In genomic region chr17:45336390-45337182, GRCh38 we compare ENCODE assay signal across 28 cellular contexts. TPM values are rescaled to one million over a fixed set of nuclear protein-coding genes. Genes with fewer than 3 reads are reported as not detected.
DNase-seq lines count a peak whose midpoint lies in the region; ATAC-seq and TF ChIP-seq lines count a peak whose summit lies in the region.
"Had no signal": no experiment of that assay in that cellular context is flagged by ENCODE, and none has a peak within 500 bp of the region (broad histone marks: within the 10 kb centered on the region; RNA-seq: fewer than 3 reads in every experiment).

No MANE protein-coding gene starts in this region.

- WGBS in sigmoid colon, 2 donors, result 92 to 95% methylated on average over 9 of the region's 9 CpGs

- intact Hi-C loops in sigmoid colon (cut with DNase I), result no loop called here

- H3K36me3 ChIP-seq in HEK293 (ENCODE audit: control insufficient read depth in 2 of 2, insufficient read depth in 1 of 2, low read length in 2 of 2), result no peaks in the 10 kb centered on the region
- no peaks in the 10 kb centered on the region for H3K36me3 ChIP-seq in sigmoid colon
- H3K36me3 ChIP-seq: BLaER1 treated with 17β-estradiol and CSF1 and Interleukin-3, amounts not matched to agents 10 nM and 100 nM had no signal

- H3K9me3 ChIP-seq in HEK293 (ENCODE audit: control insufficient read depth, insufficient read depth, low read depth, low read length), result no peaks in the 10 kb centered on the region
- H3K9me3 ChIP-seq in sigmoid colon, result no peaks in the 10 kb centered on the region
- H3K9me3 ChIP-seq: BLaER1 treated with 17β-estradiol and CSF1 and Interleukin-3, amounts not matched to agents 10 nM and 100 nM had no signal

- POLR2A ChIA-PET in HEK293 (lab: Yijun Ruan, JAX), result interaction anchor here (0.9 to 1.3 kb wide), 2 partner anchors 20 to 33 kb away, joined by 3 to 5 read pairs; partner anchors contain the start of gene MAP3K14

- TF ChIP-seq CTCF in HEK293 (tag by site-specific recombination; IDR thresholded peaks at IDR 0.05), result no peak
- no peak for TF ChIP-seq CTCF in sigmoid colon (IDR thresholded peaks at IDR 0.05)

- DNase-seq in NCI-H69 (lab: John Stamatoyannopoulos, UW), result peak; percentile 14
- DNase-seq in left lobe of liver (ENCODE audit: low spot score), result peak; percentile 6
- peak; percentile 46 for DNase-seq in sigmoid colon
- DNase-seq in COLO829 (ENCODE audit: low spot score), result no peak
- DNase-seq in stimulated activated CD4-positive, alpha-beta T cell treated with anti-CD3 and anti-CD28 coated beads, Interleukin-4, amount 100 ng/mL, for 1 hour, result no peak
- no peak for DNase-seq in NCI-H748 treated with DMSO at 0.1 percent for 48 hours (lab: John Stamatoyannopoulos, UW)
- DNase-seq: activated CD4-positive, alpha-beta T cell treated with anti-CD3 and anti-CD28 coated beads for 4 hours; activated CD8-positive, alpha-beta T cell treated with anti-CD3 and anti-CD28 coated beads, Interleukin-2, amount 10 ng/mL, durations not matched to agents 7 days and 5 days; activated gamma-delta T cell treated with Interleukin-2 at 50 U/mL for 16 hours; activated naive CD8-positive, alpha-beta T cell treated with anti-CD3 and anti-CD28 coated beads, Interleukin-2, amount 50 U/mL, for 24 hours; activated T-cell treated with anti-CD3 and anti-CD28 coated beads, Interleukin-2, amount 50 U/mL, for 1 hour; central memory CD4-positive, alpha-beta T cell; endodermal cell; glutamatergic neuron; KG1; left ventricle myocardium superior; midbrain; MM.1S; NCI-H1105 treated with DMSO at 0.1 percent for 48 hours; NCI-H1930; occipital lobe; SIG-M5 had no signal

- peaks cover 14% of the 10 kb centered on the region for H3K4me1 ChIP-seq in HEK293 (ENCODE audit: control insufficient read depth, insufficient read depth, low read length)
- H3K4me1 ChIP-seq in sigmoid colon, result peaks cover 0 to 8% (median 0%) of the 10 kb centered on the region in 4 donors

- CTCF ChIA-PET in HEK293 (lab: Yijun Ruan, JAX), result interaction anchor here (0.7 to 2.6 kb wide), 4 partner anchors 20 to 201 kb away, joined by 3 to 8 read pairs (median 4); partner anchors contain the start of genes ACBD4 and MAP3K14

- TF ChIP-seq EP300 in sigmoid colon (IDR thresholded peaks at IDR 0.05), result no peak

- H3K27me3 ChIP-seq in sigmoid colon, result no peaks in the 10 kb centered on the region
- H3K27me3 ChIP-seq: BLaER1 treated with 17β-estradiol and CSF1 and Interleukin-3, amounts not matched to agents 10 nM and 100 nM had no signal

- no peak for TF ChIP-seq POLR2A in sigmoid colon (IDR thresholded peaks at IDR 0.05)

- H3K27ac ChIP-seq in HEK293 (ENCODE audit: extremely low read depth, low read depth, low read length) (no peak overlapping the region), sigmoid colon (no peak overlapping the region)
- H3K27ac ChIP-seq: BLaER1 treated with 17β-estradiol and CSF1 and Interleukin-3, amounts not matched to agents 10 nM and 100 nM had no signal

- ATAC-seq in left lobe of liver, result no peak
- ATAC-seq: activated CD8-positive, alpha-beta T cell treated with anti-CD3 and anti-CD28 coated beads, Interleukin-2, amount 10 ng/mL, durations not matched to agents 7 days and 5 days; activated naive CD8-positive, alpha-beta T cell treated with anti-CD3 and anti-CD28 coated beads, Interleukin-2, amount 50 U/mL, for 24 hours; GM12878; left ventricle myocardium superior; naive thymus-derived CD4-positive, alpha-beta T cell; stimulated activated naive CD8-positive, alpha-beta T cell treated with anti-CD3 and anti-CD28 coated beads, Interleukin-15, Interleukin-2, amounts not matched to agents 100 U/mL and 50 U/mL, for 24 hours had no signal

- H3K4me3 ChIP-seq in HEK293 (ENCODE audit: low read depth, low read length), result no peak overlapping the region
- no peak overlapping the region for H3K4me3 ChIP-seq in sigmoid colon
- H3K4me3 ChIP-seq: BLaER1 treated with 17β-estradiol and CSF1 and Interleukin-3, amounts not matched to agents 10 nM and 100 nM; GM12878; skin epidermis had no signal

TF ChIP-seq in HEK293, 187 proteins besides CTCF, POLR2A, EP300 and RAD21:
- TF ChIP-seq SP7 (tag by site-specific recombination; IDR thresholded peaks at IDR 0.05) (peak; percentile 83), SCRT2 (tag by site-specific recombination; IDR thresholded peaks at IDR 0.05) (0 out of 2 replicates have a peak, but pooled peaks have one; percentile 14), ZNF175 (tag by site-specific recombination; IDR thresholded peaks at IDR 0.05) (no peak), ZBTB6 (tag by site-specific recombination; IDR thresholded peaks at IDR 0.05) (no peak), EGR2 (tag by site-specific recombination; IDR thresholded peaks at IDR 0.05; ENCODE audit: low read depth) (0 out of 2 replicates have a peak, but pooled peaks have one; percentile 4), ZNF670 (tag by site-specific recombination; IDR thresholded peaks at IDR 0.05; ENCODE audit: low read depth) (no peak), ZNF658 (tag by site-specific recombination; IDR thresholded peaks at IDR 0.05) (no peak)

RNA-seq across cellular contexts. Expression of gene MAP3K14, which starts 19.8 kb away (rescaled TPM):
- total RNA-seq in left lobe of liver (6.9 TPM), sigmoid colon (10 to 100 TPM in 3 of 4 donors, 1 to 10 TPM in 1; 9.2 to 28.5 (median 14.1) TPM)
- 10 to 100 TPM in 1 of 3 donors, 1 to 10 TPM in 2; 7.2 to 20.8 (median 9.0) TPM for polyA plus RNA-seq in sigmoid colon

Comparison
In these comparisons a context has a peak if more than half of its experiments do, and no peak if none do; other contexts are left out.
1. DNase-seq: peak in NCI-H69 (single experiment), left lobe of liver (single experiment) and sigmoid colon (single experiment); none in COLO829 (single experiment), stimulated activated CD4-positive, alpha-beta T cell treated with anti-CD3 and anti-CD28 coated beads, Interleukin-4, amount 100 ng/mL, for 1 hour (single experiment) and NCI-H748 treated with DMSO at 0.1 percent for 48 hours (single experiment).